Comparison of ENCODE assay signal across 29 cellular contexts in genomic region chr15:92595506-92596337, GRCh38. TPM values are rescaled to one million over a fixed set of nuclear protein-coding genes. Genes with fewer than 3 reads are reported as not detected.
DNase-seq lines count a peak whose midpoint lies in the region; ATAC-seq and TF ChIP-seq lines count a peak whose summit lies in the region.
"Had no signal": no experiment of that assay in that cellular context is flagged by ENCODE, and none has a peak within 500 bp of the region (broad histone marks: within the 10 kb centered on the region; RNA-seq: fewer than 3 reads in every experiment).

No MANE protein-coding gene starts in this region.

- H3K4me3 Mint-ChIP-seq in type B pancreatic cell = peak overlapping the region; percentile 7
- H3K4me3 Mint-ChIP-seq in activated T-helper 1 cell treated with anti-CD3 and anti-CD28 coated beads, Interleukin-12 subunit alpha, Interleukin-12 subunit beta, Interleukin-2, Interleukin-4 antibody, amounts not matched to agents 30 ng/mL and 10 ng/mL and 1 ng/mL, durations not matched to agents 14 hours and 24 hours and 36 hours = no peak overlapping the region
- H3K4me3 Mint-ChIP-seq: activated naive CD4-positive, alpha-beta T cell treated with anti-CD3 and anti-CD28 coated beads, Interleukin-2, amount 50 U/mL, for 24 hours; CD14-positive monocyte; H9 had no signal

- H3K36me3 Mint-ChIP-seq in type B pancreatic cell = peaks cover 4% of the 10 kb centered on the region
- no peaks in the 10 kb centered on the region for H3K36me3 Mint-ChIP-seq in activated T-helper 1 cell treated with anti-CD3 and anti-CD28 coated beads, Interleukin-12 subunit alpha, Interleukin-12 subunit beta, Interleukin-2, Interleukin-4 antibody, amounts not matched to agents 30 ng/mL and 10 ng/mL and 1 ng/mL, durations not matched to agents 14 hours and 24 hours and 36 hours (ENCODE audit: low read depth)
- H3K36me3 Mint-ChIP-seq: activated naive CD4-positive, alpha-beta T cell treated with anti-CD3 and anti-CD28 coated beads, Interleukin-2, amount 50 U/mL, for 24 hours; CD14-positive monocyte had no signal

- TF ChIP-seq CTCF in kidney epithelial cell (IDR thresholded peaks at IDR 0.05; ENCODE audit: insufficient read depth, low read length, poor library complexity, severe bottlenecking) = peak; percentile 2
- TF ChIP-seq CTCF in type B pancreatic cell (conservative IDR thresholded peaks at IDR 0.05) = no peak
- TF ChIP-seq CTCF in esophagus muscularis mucosa (IDR thresholded peaks at IDR 0.05) = no peak

- intact Hi-C loops in Right ventricle myocardium superior (cut with DNase I) (no loop called here), Right ventricle myocardium inferior (cut with DNase I) (loop anchor here (1.0 kb wide), 1 partner anchor 72 kb away; no protein-coding TSS in a partner anchor), posterior vena cava (cut with DNase I) (no loop called here), esophagus muscularis mucosa (cut with DNase I) (no loop called here)
- intact Hi-C loops in activated T-helper 1 cell treated with anti-CD3 and anti-CD28 coated beads, Interleukin-12 subunit alpha, Interleukin-12 subunit beta, Interleukin-2, Interleukin-4 antibody, amounts not matched to agents 30 ng/mL and 10 ng/mL and 1 ng/mL, durations not matched to agents 14 hours and 24 hours and 36 hours (cut with micrococcal nuclease) = no loop called here

- DNase-seq in Right ventricle myocardium superior (no peak), Right ventricle myocardium inferior (ENCODE audit: missing footprints) (no peak), kidney epithelial cell (ENCODE audit: low read depth) (no peak), posterior vena cava (ENCODE audit: low spot score) (peak; percentile 50), type B pancreatic cell (ENCODE audit: extremely low spot score, unreplicated experiment) (no peak), esophagus muscularis mucosa (ENCODE audit: extremely low spot score) (no peak), GM19238 (ENCODE audit: insufficient read length, low spot score) (no peak)
- no peak for DNase-seq in activated T-helper 1 cell treated with anti-CD3 and anti-CD28 coated beads, Interleukin-12 subunit alpha, Interleukin-12 subunit beta, Interleukin-2, Interleukin-4 antibody, amounts not matched to agents 30 ng/mL and 10 ng/mL and 1 ng/mL, durations not matched to agents 14 hours and 24 hours and 36 hours (ENCODE audit: low spot score)
- DNase-seq: activated CD4-positive, alpha-beta T cell treated with anti-CD3 and anti-CD28 coated beads for 48 hours; activated T-cell treated with anti-CD3 and anti-CD28 coated beads for 4 hours; amniotic stem cell; Caco-2; DMS53; H9; hypothalamus; Kasumi-1; left lung; mesendoderm; NCI-H1417 treated with DMSO at 0.1 percent for 48 hours; NCI-H2029 treated with DMSO at 0.1 percent for 48 hours; NCI-H526; NK-92 treated with Interleukin-12 subunit alpha and Interleukin-12 subunit beta, amount 100 ng/mL, for 24 hours; occipital lobe; right cardiac atrium; stimulated activated CD4-positive, alpha-beta T cell treated with anti-CD3 and anti-CD28 coated beads, Interleukin-4, amount 100 ng/mL, for 24 hours; T1000 had no signal

- H3K27ac ChIP-seq in esophagus muscularis mucosa (replicated peaks in 1 of 4) = no peak overlapping the region
- H3K27ac ChIP-seq: left lung, VCaP had no signal

- TF ChIP-seq EP300 in esophagus muscularis mucosa (IDR thresholded peaks at IDR 0.05) = no peak

- peaks cover 4% of the 10 kb centered on the region for H3K27me3 Mint-ChIP-seq in type B pancreatic cell
- peaks cover 11% of the 10 kb centered on the region for H3K27me3 Mint-ChIP-seq in activated T-helper 1 cell treated with anti-CD3 and anti-CD28 coated beads, Interleukin-12 subunit alpha, Interleukin-12 subunit beta, Interleukin-2, Interleukin-4 antibody, amounts not matched to agents 30 ng/mL and 10 ng/mL and 1 ng/mL, durations not matched to agents 14 hours and 24 hours and 36 hours (ENCODE audit: insufficient read depth)

- H3K36me3 ChIP-seq in kidney epithelial cell (ENCODE audit: control insufficient read depth, insufficient read depth, low read length) (no peaks in the 10 kb centered on the region), esophagus muscularis mucosa (no peaks in the 10 kb centered on the region)
- H3K36me3 ChIP-seq: left lung had no signal

- ATAC-seq in Right ventricle myocardium superior (ENCODE audit: poor library complexity) (peak; percentile 50), Right ventricle myocardium inferior (no peak)
- ATAC-seq: right cardiac atrium had no signal

- no peaks in the 10 kb centered on the region for H3K9me3 ChIP-seq in esophagus muscularis mucosa
- H3K9me3 ChIP-seq: Caco-2, left lung had no signal

- H3K27me3 ChIP-seq in kidney epithelial cell (ENCODE audit: control insufficient read depth, insufficient read depth, low read length) = peaks cover 11% of the 10 kb centered on the region
- H3K27me3 ChIP-seq in esophagus muscularis mucosa = no peaks in the 10 kb centered on the region
- H3K27me3 ChIP-seq: left lung had no signal

- 79% methylated on average over 19 of the region's 19 CpGs for WGBS in esophagus muscularis mucosa

- H3K27ac Mint-ChIP-seq in type B pancreatic cell = no peak overlapping the region
- H3K27ac Mint-ChIP-seq in activated T-helper 1 cell treated with anti-CD3 and anti-CD28 coated beads, Interleukin-12 subunit alpha, Interleukin-12 subunit beta, Interleukin-2, Interleukin-4 antibody, amounts not matched to agents 30 ng/mL and 10 ng/mL and 1 ng/mL, durations not matched to agents 14 hours and 24 hours and 36 hours = no peak overlapping the region
- H3K27ac Mint-ChIP-seq: activated naive CD4-positive, alpha-beta T cell treated with anti-CD3 and anti-CD28 coated beads, Interleukin-2, amount 50 U/mL, for 24 hours; CD14-positive monocyte; H9 had no signal

- H3K4me1 Mint-ChIP-seq in type B pancreatic cell (ENCODE audit: unreplicated experiment) = peaks cover 25% of the 10 kb centered on the region
- no peaks in the 10 kb centered on the region for H3K4me1 Mint-ChIP-seq in activated T-helper 1 cell treated with anti-CD3 and anti-CD28 coated beads, Interleukin-12 subunit alpha, Interleukin-12 subunit beta, Interleukin-2, Interleukin-4 antibody, amounts not matched to agents 30 ng/mL and 10 ng/mL and 1 ng/mL, durations not matched to agents 14 hours and 24 hours and 36 hours (ENCODE audit: low read depth)
- H3K4me1 Mint-ChIP-seq: activated naive CD4-positive, alpha-beta T cell treated with anti-CD3 and anti-CD28 coated beads, Interleukin-2, amount 50 U/mL, for 24 hours; CD14-positive monocyte had no signal

- TF ChIP-seq POLR2A in esophagus muscularis mucosa (IDR thresholded peaks at IDR 0.05; ENCODE audit: low read depth) = no peak

- H3K9me3 Mint-ChIP-seq in type B pancreatic cell = no peaks in the 10 kb centered on the region
- H3K9me3 Mint-ChIP-seq in activated T-helper 1 cell treated with anti-CD3 and anti-CD28 coated beads, Interleukin-12 subunit alpha, Interleukin-12 subunit beta, Interleukin-2, Interleukin-4 antibody, amounts not matched to agents 30 ng/mL and 10 ng/mL and 1 ng/mL, durations not matched to agents 14 hours and 24 hours and 36 hours = no peaks in the 10 kb centered on the region
- H3K9me3 Mint-ChIP-seq: activated naive CD4-positive, alpha-beta T cell treated with anti-CD3 and anti-CD28 coated beads, Interleukin-2, amount 50 U/mL, for 24 hours; CD14-positive monocyte; H9 had no signal

- H3K4me3 ChIP-seq in kidney epithelial cell (ENCODE audit: low read depth, low read length) (no peak overlapping the region), esophagus muscularis mucosa (no peak overlapping the region)
- H3K4me3 ChIP-seq: left lung had no signal

- H3K4me1 ChIP-seq in esophagus muscularis mucosa = peaks cover 0 to 30% (median 0%) of the 10 kb centered on the region in 4 donors
- H3K4me1 ChIP-seq: Caco-2, left lung had no signal

RNA-seq across cellular contexts. Expression of gene FAM174B, which starts 59.9 kb away (rescaled TPM):
- 11.9 TPM for total RNA-seq in Right ventricle myocardium superior
- total RNA-seq in Right ventricle myocardium inferior = 13.0 TPM
- total RNA-seq in kidney epithelial cell = 16.6 and 18.9 TPM in 2 replicates
- 1 to 10 TPM; 8.0 to 9.0 TPM for total RNA-seq in posterior vena cava
- 33.2 and 41.4 TPM in 2 replicates for total RNA-seq in type B pancreatic cell (ENCODE audit: low replicate concordance)
- total RNA-seq in esophagus muscularis mucosa = 10 to 100 TPM in 2 of 4 donors, 1 to 10 TPM in 2; 7.5 to 15.2 (median 9.9) TPM
- 2.0 and 4.9 TPM in 2 replicates for total RNA-seq in activated T-helper 1 cell treated with anti-CD3 and anti-CD28 coated beads, Interleukin-12 subunit alpha, Interleukin-12 subunit beta, Interleukin-2, Interleukin-4 antibody, amounts not matched to agents 30 ng/mL and 10 ng/mL and 1 ng/mL, durations not matched to agents 14 hours and 24 hours and 36 hours
